Comparison of ENCODE assay signal across 18 cellular contexts in genomic region chr21:27812279-27812678, GRCh38.
"Had no signal": no experiment of that assay in that cellular context is flagged by ENCODE, and none has a peak within 500 bp of the region (broad histone marks: within the 10 kb centered on the region; RNA-seq: fewer than 3 reads in every experiment).

No MANE protein-coding gene starts in this region.

- H3K4me1 ChIP-seq: body of pancreas, suprapubic skin had no signal

- H3K36me3 ChIP-seq: suprapubic skin, WERI-Rb-1 had no signal

- H3K9me3 ChIP-seq: body of pancreas, suprapubic skin had no signal

- H3K27me3 ChIP-seq: body of pancreas, suprapubic skin had no signal

- H3K4me3 ChIP-seq: body of pancreas, suprapubic skin had no signal

- DNase-seq: activated CD4-positive, alpha-beta T cell treated with anti-CD3 and anti-CD28 coated beads for 4 hours; activated CD8-positive, alpha-beta memory T cell treated with anti-CD3 and anti-CD28 coated beads, Interleukin-2, amount 50 U/mL, for 4 hours; activated CD8-positive, alpha-beta T cell treated with anti-CD3 and anti-CD28 coated beads, Interleukin-2, amount 10 ng/mL, durations not matched to agents 7 days and 5 days; activated effector memory CD4-positive, alpha-beta T cell treated with anti-CD3 and anti-CD28 coated beads, Interleukin-2, amount 50 U/mL, for 16 hours; activated T-cell treated with anti-CD3 and anti-CD28 coated beads, Interleukin-2, amount 50 U/mL, for 48 hours; amniotic stem cell; body of pancreas; effector CD8-positive, alpha-beta T cell; hypothalamus; kidney glomerular epithelial cell; left ventricle myocardium superior; mesendoderm; T-cell; T1000; trophoblast cell; WERI-Rb-1 had no signal

- ATAC-seq: activated CD8-positive, alpha-beta T cell treated with anti-CD3 and anti-CD28 coated beads, Interleukin-2, amount 10 ng/mL, durations not matched to agents 7 days and 5 days; body of pancreas; left ventricle myocardium superior; sciatic nerve; T-cell had no signal

- H3K27ac ChIP-seq: body of pancreas, suprapubic skin, WERI-Rb-1 had no signal
